In the genomic region with DNA sequence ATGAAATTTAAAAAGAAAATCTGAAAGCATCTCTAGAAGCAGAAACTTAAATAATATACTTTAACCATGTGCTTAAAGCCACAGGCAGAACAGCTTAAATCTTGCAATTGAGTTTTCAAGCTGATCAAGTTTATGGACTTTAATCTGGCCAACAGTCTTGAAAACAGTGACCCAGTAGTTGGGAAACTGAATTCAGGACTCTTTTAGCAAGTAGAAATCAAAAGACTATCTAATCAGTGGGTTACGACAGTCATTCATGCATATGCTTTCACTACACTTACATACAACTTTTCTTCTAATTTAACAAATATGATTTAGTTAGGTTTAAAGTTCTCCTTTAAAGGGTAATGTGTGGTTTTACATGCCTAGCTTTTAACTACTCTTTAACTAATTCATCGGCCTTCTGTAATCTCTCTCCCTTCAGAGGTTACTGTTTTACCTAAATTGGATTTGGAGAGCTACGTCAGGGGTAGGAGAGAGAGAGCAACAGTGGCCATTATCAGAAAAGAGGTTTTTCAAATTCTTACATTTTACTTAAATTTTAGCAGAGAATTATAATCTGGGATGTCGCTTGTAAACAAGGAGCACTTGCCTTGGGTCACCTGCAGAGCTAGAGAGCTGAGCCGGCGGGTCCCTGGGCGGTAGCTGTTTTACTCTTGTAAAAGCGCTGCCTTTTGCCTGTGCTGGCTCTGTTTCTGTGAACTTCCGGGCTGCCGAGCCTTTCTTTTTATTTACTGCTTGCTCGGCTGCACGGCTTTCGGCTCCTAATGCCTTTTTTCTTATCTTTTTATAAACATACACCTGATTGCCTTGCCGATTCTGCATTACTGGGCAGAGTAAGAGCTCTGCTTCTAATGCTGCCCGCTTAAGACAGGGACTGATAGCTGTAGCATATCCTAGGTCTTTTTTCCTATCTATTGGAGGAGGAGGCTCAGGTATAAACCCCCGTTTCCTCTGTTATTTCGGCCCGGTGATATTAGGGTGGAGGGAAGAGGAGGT, we compare ENCODE assay signal across 1 cellular context.
TF ChIP-seq lines count a peak whose summit lies in the region.

No MANE protein-coding gene starts in this region.

TF ChIP-seq in K562, 482 proteins besides CTCF, POLR2A, EP300 and RAD21 (continued from another document and continues in another):
- TF ChIP-seq, protein P1, sequence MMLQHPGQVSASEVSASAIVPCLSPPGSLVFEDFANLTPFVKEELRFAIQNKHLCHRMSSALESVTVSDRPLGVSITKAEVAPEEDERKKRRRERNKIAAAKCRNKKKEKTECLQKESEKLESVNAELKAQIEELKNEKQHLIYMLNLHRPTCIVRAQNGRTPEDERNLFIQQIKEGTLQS (IDR thresholded peaks at IDR 0.05): no peak
- TF ChIP-seq, protein P1 (CRISPR knock-in tag; conservative IDR thresholded peaks at IDR 0.05): no peak
- TF ChIP-seq, protein P2, sequence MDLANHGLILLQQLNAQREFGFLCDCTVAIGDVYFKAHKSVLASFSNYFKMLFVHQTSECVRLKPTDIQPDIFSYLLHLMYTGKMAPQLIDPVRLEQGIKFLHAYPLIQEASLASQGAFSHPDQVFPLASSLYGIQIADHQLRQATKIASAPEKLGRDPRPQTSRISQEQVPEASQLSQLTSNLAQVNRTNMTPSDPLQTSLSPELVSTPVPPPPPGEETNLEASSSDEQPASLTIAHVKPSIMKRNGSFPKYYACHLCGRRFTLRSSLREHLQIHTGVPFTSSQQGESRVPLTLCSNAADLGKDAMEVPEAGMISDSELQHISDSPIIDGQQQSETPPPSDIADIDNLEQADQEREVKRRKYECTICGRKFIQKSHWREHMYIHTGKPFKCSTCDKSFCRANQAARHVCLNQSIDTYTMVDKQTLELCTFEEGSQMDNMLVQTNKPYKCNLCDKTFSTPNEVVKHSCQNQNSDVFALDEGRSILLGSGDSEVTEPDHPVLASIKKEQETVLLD (IDR thresholded peaks at IDR 0.05): no peak
- no peak for TF ChIP-seq ZNF76 (CRISPR knock-in tag; IDR thresholded peaks at IDR 0.05; ENCODE audit: borderline replicate concordance)
- TF ChIP-seq, protein P3, sequence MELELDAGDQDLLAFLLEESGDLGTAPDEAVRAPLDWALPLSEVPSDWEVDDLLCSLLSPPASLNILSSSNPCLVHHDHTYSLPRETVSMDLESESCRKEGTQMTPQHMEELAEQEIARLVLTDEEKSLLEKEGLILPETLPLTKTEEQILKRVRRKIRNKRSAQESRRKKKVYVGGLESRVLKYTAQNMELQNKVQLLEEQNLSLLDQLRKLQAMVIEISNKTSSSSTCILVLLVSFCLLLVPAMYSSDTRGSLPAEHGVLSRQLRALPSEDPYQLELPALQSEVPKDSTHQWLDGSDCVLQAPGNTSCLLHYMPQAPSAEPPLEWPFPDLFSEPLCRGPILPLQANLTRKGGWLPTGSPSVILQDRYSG (tag; conservative IDR thresholded peaks at IDR 0.05; ENCODE audit: low read depth): no peak
- no peak for TF ChIP-seq NFE2 (IDR thresholded peaks at IDR 0.05; ENCODE audit: low read depth)
- peak; percentile 74 for TF ChIP-seq DIDO1 (tag; IDR thresholded peaks at IDR 0.05; ENCODE audit: low read depth)
- TF ChIP-seq GTF2A2 (tag; IDR thresholded peaks at IDR 0.05): no peak
- no peak for TF ChIP-seq ZKSCAN1 (IDR thresholded peaks at IDR 0.05; ENCODE audit: low read depth, low read length)
- TF ChIP-seq ARNT (IDR thresholded peaks at IDR 0.05): no peak
- TF ChIP-seq, protein P4, sequence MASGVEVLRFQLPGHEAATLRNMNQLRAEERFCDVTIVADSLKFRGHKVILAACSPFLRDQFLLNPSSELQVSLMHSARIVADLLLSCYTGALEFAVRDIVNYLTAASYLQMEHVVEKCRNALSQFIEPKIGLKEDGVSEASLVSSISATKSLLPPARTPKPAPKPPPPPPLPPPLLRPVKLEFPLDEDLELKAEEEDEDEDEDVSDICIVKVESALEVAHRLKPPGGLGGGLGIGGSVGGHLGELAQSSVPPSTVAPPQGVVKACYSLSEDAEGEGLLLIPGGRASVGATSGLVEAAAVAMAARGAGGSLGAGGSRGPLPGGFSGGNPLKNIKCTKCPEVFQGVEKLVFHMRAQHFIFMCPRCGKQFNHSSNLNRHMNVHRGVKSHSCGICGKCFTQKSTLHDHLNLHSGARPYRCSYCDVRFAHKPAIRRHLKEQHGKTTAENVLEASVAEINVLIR (CRISPR knock-in tag; IDR thresholded peaks at IDR 0.05): no peak
- TF ChIP-seq XRCC4 (IDR thresholded peaks at IDR 0.05; ENCODE audit: extremely low read depth, insufficient read depth, insufficient read length): no peak
- no peak for TF ChIP-seq PCBP2 (IDR thresholded peaks at IDR 0.05; ENCODE audit: low read depth, low read length, poor library complexity, severe bottlenecking)
- peak; percentile 59; the same call in 1 of the 2 replicates for TF ChIP-seq PML (IDR thresholded peaks at IDR 0.05; ENCODE audit: low read length)
- no peak for TF ChIP-seq HNRNPUL1 (IDR thresholded peaks at IDR 0.05; ENCODE audit: low read length)
- TF ChIP-seq, protein P5, sequence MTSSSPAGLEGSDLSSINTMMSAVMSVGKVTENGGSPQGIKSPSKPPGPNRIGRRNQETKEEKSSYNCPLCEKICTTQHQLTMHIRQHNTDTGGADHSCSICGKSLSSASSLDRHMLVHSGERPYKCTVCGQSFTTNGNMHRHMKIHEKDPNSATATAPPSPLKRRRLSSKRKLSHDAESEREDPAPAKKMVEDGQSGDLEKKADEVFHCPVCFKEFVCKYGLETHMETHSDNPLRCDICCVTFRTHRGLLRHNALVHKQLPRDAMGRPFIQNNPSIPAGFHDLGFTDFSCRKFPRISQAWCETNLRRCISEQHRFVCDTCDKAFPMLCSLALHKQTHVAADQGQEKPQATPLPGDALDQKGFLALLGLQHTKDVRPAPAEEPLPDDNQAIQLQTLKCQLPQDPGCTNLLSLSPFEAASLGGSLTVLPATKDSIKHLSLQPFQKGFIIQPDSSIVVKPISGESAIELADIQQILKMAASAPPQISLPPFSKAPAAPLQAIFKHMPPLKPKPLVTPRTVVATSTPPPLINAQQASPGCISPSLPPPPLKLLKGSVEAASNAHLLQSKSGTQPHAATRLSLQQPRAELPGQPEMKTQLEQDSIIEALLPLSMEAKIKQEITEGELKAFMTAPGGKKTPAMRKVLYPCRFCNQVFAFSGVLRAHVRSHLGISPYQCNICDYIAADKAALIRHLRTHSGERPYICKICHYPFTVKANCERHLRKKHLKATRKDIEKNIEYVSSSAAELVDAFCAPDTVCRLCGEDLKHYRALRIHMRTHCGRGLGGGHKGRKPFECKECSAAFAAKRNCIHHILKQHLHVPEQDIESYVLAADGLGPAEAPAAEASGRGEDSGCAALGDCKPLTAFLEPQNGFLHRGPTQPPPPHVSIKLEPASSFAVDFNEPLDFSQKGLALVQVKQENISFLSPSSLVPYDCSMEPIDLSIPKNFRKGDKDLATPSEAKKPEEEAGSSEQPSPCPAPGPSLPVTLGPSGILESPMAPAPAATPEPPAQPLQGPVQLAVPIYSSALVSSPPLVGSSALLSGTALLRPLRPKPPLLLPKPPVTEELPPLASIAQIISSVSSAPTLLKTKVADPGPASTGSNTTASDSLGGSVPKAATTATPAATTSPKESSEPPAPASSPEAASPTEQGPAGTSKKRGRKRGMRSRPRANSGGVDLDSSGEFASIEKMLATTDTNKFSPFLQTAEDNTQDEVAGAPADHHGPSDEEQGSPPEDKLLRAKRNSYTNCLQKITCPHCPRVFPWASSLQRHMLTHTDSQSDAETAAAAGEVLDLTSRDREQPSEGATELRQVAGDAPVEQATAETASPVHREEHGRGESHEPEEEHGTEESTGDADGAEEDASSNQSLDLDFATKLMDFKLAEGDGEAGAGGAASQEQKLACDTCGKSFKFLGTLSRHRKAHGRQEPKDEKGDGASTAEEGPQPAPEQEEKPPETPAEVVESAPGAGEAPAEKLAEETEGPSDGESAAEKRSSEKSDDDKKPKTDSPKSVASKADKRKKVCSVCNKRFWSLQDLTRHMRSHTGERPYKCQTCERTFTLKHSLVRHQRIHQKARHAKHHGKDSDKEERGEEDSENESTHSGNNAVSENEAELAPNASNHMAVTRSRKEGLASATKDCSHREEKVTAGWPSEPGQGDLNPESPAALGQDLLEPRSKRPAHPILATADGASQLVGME (CRISPR knock-in tag; IDR thresholded peaks at IDR 0.05): no peak
- no peak for TF ChIP-seq NFRKB (IDR thresholded peaks at IDR 0.05; ENCODE audit: low read depth)
- no peak; the same call in 1 of the 2 replicates for TF ChIP-seq TOE1 (IDR thresholded peaks at IDR 0.05; ENCODE audit: borderline replicate concordance)
- TF ChIP-seq TOE1 (CRISPR knock-in tag; IDR thresholded peaks at IDR 0.05; ENCODE audit: borderline replicate concordance, low read depth): no peak
- no peak for TF ChIP-seq POLR2AphosphoS2 (IDR thresholded peaks at IDR 0.05; ENCODE audit: low read length)
- no peak for TF ChIP-seq SMAD2 (IDR thresholded peaks at IDR 0.05; ENCODE audit: low read depth, low read length)
- TF ChIP-seq MTF1 (CRISPR knock-in tag; IDR thresholded peaks at IDR 0.05; ENCODE audit: borderline replicate concordance): no peak
- TF ChIP-seq ZNF77 (CRISPR knock-in tag; IDR thresholded peaks at IDR 0.05): no peak
- no peak for TF ChIP-seq SMC3 (conservative IDR thresholded peaks at IDR 0.05; ENCODE audit: insufficient read depth, low read depth, low read length)
- TF ChIP-seq ZNF695 (CRISPR knock-in tag; IDR thresholded peaks at IDR 0.05): no peak
- no peak for TF ChIP-seq SREBF1 (IDR thresholded peaks at IDR 0.05; ENCODE audit: borderline replicate concordance, low read depth, low read length)
- 0 out of 4 replicates have a peak, but pooled peaks of 1 of the 2 experiments have one; percentile 8 for TF ChIP-seq KDM1A (IDR thresholded peaks at IDR 0.05)
- no peak for TF ChIP-seq ESRRB (CRISPR knock-in tag; IDR thresholded peaks at IDR 0.05; ENCODE audit: borderline replicate concordance)
- peak; percentile 88 for TF ChIP-seq ELF1 (tag; IDR thresholded peaks at IDR 0.05)
- TF ChIP-seq, protein P6, sequence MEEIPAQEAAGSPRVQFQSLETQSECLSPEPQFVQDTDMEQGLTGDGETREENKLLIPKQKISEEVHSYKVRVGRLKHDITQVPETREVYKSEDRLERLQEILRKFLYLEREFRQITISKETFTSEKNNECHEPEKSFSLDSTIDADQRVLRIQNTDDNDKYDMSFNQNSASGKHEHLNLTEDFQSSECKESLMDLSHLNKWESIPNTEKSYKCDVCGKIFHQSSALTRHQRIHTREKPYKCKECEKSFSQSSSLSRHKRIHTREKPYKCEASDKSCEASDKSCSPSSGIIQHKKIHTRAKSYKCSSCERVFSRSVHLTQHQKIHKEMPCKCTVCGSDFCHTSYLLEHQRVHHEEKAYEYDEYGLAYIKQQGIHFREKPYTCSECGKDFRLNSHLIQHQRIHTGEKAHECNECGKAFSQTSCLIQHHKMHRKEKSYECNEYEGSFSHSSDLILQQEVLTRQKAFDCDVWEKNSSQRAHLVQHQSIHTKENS (CRISPR knock-in tag; IDR thresholded peaks at IDR 0.05): no peak
- no peak for TF ChIP-seq RUNX1 (IDR thresholded peaks at IDR 0.05; ENCODE audit: low read depth)
- TF ChIP-seq ZNF274 (IDR thresholded peaks at IDR 0.05; ENCODE audit: borderline replicate concordance, low read depth, low read length): no peak
- TF ChIP-seq, protein P7, sequence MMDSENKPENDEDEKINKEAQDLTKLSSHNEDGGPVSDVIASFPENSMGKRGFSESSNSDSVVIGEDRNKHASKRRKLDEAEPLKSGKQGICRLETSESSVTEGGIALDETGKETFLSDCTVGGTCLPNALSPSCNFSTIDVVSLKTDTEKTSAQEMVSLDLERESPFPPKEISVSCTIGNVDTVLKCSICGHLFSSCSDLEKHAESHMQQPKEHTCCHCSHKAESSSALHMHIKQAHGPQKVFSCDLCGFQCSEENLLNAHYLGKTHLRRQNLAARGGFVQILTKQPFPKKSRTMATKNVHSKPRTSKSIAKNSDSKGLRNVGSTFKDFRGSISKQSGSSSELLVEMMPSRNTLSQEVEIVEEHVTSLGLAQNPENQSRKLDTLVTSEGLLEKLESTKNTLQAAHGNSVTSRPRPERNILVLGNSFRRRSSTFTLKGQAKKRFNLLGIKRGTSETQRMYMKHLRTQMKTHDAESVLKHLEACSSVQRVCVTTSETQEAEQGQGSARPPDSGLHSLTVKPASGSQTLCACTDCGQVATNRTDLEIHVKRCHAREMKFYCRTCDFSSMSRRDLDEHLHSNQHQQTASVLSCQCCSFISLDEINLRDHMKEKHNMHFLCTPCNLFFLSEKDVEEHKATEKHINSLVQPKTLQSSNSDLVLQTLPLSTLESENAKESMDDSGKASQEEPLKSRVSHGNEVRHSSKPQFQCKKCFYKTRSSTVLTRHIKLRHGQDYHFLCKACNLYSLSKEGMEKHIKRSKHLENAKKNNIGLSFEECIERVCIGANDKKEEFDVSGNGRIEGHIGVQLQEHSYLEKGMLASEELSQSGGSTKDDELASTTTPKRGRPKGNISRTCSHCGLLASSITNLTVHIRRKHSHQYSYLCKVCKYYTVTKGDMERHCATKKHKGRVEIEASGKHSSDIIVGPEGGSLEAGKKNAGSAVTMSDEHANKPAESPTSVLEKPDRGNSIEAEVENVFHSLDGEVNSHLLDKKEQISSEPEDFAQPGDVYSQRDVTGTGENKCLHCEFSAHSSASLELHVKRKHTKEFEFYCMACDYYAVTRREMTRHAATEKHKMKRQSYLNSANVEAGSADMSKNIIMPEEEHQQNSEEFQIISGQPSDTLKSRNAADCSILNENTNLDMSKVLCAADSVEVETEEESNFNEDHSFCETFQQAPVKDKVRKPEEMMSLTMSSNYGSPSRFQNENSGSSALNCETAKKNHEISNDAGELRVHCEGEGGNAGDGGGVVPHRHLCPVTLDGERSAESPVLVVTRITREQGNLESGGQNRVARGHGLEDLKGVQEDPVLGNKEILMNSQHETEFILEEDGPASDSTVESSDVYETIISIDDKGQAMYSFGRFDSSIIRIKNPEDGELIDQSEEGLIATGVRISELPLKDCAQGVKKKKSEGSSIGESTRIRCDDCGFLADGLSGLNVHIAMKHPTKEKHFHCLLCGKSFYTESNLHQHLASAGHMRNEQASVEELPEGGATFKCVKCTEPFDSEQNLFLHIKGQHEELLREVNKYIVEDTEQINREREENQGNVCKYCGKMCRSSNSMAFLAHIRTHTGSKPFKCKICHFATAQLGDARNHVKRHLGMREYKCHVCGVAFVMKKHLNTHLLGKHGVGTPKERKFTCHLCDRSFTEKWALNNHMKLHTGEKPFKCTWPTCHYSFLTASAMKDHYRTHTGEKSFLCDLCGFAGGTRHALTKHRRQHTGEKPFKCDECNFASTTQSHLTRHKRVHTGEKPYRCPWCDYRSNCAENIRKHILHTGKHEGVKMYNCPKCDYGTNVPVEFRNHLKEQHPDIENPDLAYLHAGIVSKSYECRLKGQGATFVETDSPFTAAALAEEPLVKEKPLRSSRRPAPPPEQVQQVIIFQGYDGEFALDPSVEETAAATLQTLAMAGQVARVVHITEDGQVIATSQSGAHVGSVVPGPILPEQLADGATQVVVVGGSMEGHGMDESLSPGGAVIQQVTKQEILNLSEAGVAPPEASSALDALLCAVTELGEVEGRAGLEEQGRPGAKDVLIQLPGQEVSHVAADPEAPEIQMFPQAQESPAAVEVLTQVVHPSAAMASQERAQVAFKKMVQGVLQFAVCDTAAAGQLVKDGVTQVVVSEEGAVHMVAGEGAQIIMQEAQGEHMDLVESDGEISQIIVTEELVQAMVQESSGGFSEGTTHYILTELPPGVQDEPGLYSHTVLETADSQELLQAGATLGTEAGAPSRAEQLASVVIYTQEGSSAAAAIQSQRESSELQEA (IDR thresholded peaks at IDR 0.05; ENCODE audit: low read depth): no peak
- peak; percentile 44; the same call in 1 of the 2 replicates for TF ChIP-seq ELF2 (CRISPR knock-in tag; IDR thresholded peaks at IDR 0.05)
